In the genomic region with DNA sequence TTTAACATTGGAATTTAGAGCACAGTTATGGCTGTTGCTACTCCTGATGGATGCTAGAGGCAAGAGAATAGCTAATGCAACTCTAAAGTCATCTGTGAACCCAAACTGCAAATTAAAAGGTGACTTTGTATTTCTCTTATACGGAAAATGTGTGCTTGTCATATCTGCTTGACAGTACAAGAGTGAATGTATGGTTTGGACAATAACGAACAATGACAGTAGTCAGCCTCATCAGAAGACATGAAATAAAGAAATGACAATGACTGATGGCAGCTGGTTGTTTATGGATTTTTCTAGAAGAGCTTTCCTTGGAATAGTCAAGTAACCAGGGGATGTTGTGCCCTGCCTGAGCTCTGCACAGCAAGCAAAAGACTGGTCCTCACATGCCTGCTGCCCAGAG, we compare ENCODE assay signal across 26 cellular contexts.
"Had no signal": no experiment of that assay in that cellular context is flagged by ENCODE, and none has a peak within 500 bp of the region (broad histone marks: within the 10 kb centered on the region; RNA-seq: fewer than 3 reads in every experiment).

No MANE protein-coding gene starts in this region.

- FAIRE-seq: endometrium, endothelial cell of umbilical vein had no signal

- H3K27ac ChIP-seq: colonic mucosa, coronary artery, dorsolateral prefrontal cortex, epithelial cell of prostate, esophagus squamous epithelium, foreskin keratinocyte, gastrocnemius medialis, gastroesophageal sphincter, heart left ventricle, heart right ventricle had no signal

- ATAC-seq: effector memory CD8-positive, alpha-beta T cell; esophagus mucosa; foreskin keratinocyte; gastrocnemius medialis; gastroesophageal sphincter; heart left ventricle; heart right ventricle had no signal

- H3K4me3 ChIP-seq: colonic mucosa, coronary artery, dorsolateral prefrontal cortex, esophagus squamous epithelium, gastrocnemius medialis, gastroesophageal sphincter, heart left ventricle, heart right ventricle had no signal

- H3K9me3 Mint-ChIP-seq: dendritic cell treated with granulocyte-macrophage colony-stimulating factor and Interleukin-4, amounts not matched to agents 40 ng/mL and 50 ng/mL, for 4 days; effector memory CD8-positive, alpha-beta T cell; endodermal cell had no signal

- H3K4me1 ChIP-seq: colonic mucosa, esophagus squamous epithelium, foreskin keratinocyte, gastrocnemius medialis, gastroesophageal sphincter, heart left ventricle, heart right ventricle had no signal

- H3K27ac Mint-ChIP-seq: dendritic cell treated with granulocyte-macrophage colony-stimulating factor and Interleukin-4, amounts not matched to agents 40 ng/mL and 50 ng/mL, for 4 days; effector memory CD8-positive, alpha-beta T cell; endodermal cell had no signal

- DNase-seq: colonic mucosa; cortex of kidney; dermis blood vessel endothelial cell; dorsolateral prefrontal cortex; effector CD4-positive, alpha-beta T cell; effector CD8-positive, alpha-beta T cell; effector memory CD4-positive, alpha-beta T cell; effector memory CD8-positive, alpha-beta T cell; endodermal cell; erythroblast; esophagus squamous epithelium; foreskin fibroblast; foreskin keratinocyte; foreskin melanocyte; gastrocnemius medialis; glutamatergic neuron; head of caudate nucleus; heart left ventricle; heart right ventricle had no signal

- H3K36me3 ChIP-seq: colonic mucosa, esophagus squamous epithelium, gastrocnemius medialis, gastroesophageal sphincter, heart left ventricle, heart right ventricle had no signal

- H3K27me3 Mint-ChIP-seq: dendritic cell treated with granulocyte-macrophage colony-stimulating factor and Interleukin-4, amounts not matched to agents 40 ng/mL and 50 ng/mL, for 4 days; effector memory CD8-positive, alpha-beta T cell had no signal

- H3K27me3 ChIP-seq: colonic mucosa, gastroesophageal sphincter, heart left ventricle, heart right ventricle had no signal

- H3K4me3 Mint-ChIP-seq: dendritic cell treated with granulocyte-macrophage colony-stimulating factor and Interleukin-4, amounts not matched to agents 40 ng/mL and 50 ng/mL, for 4 days; effector memory CD8-positive, alpha-beta T cell; endodermal cell had no signal

- H3K9me3 ChIP-seq: colonic mucosa, esophagus squamous epithelium, gastrocnemius medialis, gastroesophageal sphincter, heart left ventricle, heart right ventricle had no signal
